16 cellular contexts compared by ENCODE assay signal in genomic region chr17:3574231-3574630, GRCh38. TPM values are rescaled to one million over a fixed set of nuclear protein-coding genes. Genes with fewer than 3 reads are reported as not detected.
DNase-seq lines count a peak whose midpoint lies in the region; ATAC-seq and TF ChIP-seq lines count a peak whose summit lies in the region.
"Had no signal": no experiment of that assay in that cellular context is flagged by ENCODE, and none has a peak within 500 bp of the region (broad histone marks: within the 10 kb centered on the region; RNA-seq: fewer than 3 reads in every experiment).

No MANE protein-coding gene starts in this region.

- H3K36me3 ChIP-seq in breast epithelium (no peaks in the 10 kb centered on the region), RWPE2 (ENCODE audit: low read depth) (no peaks in the 10 kb centered on the region)

- no peaks in the 10 kb centered on the region for H3K27me3 ChIP-seq in breast epithelium
- no peaks in the 10 kb centered on the region for H3K27me3 ChIP-seq in RWPE2 (ENCODE audit: insufficient read depth, poor library complexity, severe bottlenecking)

- POLR2A ChIA-PET in MCF 10A (lab: Yijun Ruan, JAX) = interaction anchor here (1.1 to 2.7 kb wide), 3 partner anchors 12 to 93 kb away, joined by 4 to 10 read pairs (median 5); no protein-coding TSS in a partner anchor
- POLR2A ChIA-PET in activated CD8-positive, alpha-beta T cell treated with anti-CD3 and anti-CD28 coated beads, Interleukin-2, amount 10 ng/mL, durations not matched to agents 7 days and 5 days (lab: Charles Lee) = interaction anchor here (0.5 kb wide), 1 partner anchor 929 kb away, joined by 4 read pairs; no protein-coding TSS in a partner anchor

- no peaks in the 10 kb centered on the region for H3K9me3 Mint-ChIP-seq in MCF 10A (ENCODE audit: unreplicated experiment)
- no peaks in the 10 kb centered on the region for H3K9me3 Mint-ChIP-seq in activated CD8-positive, alpha-beta T cell treated with anti-CD3 and anti-CD28 coated beads, Interleukin-2, amount 10 ng/mL, durations not matched to agents 7 days and 5 days (ENCODE audit: insufficient read depth)
- H3K9me3 Mint-ChIP-seq: HFFc6 had no signal

- peak overlapping the region; percentile 79 for H3K27ac Mint-ChIP-seq in MCF 10A (ENCODE audit: low read depth, unreplicated experiment)
- no peak overlapping the region for H3K27ac Mint-ChIP-seq in activated CD8-positive, alpha-beta T cell treated with anti-CD3 and anti-CD28 coated beads, Interleukin-2, amount 10 ng/mL, durations not matched to agents 7 days and 5 days

- no peaks in the 10 kb centered on the region for H3K27me3 Mint-ChIP-seq in MCF 10A (ENCODE audit: insufficient read depth, unreplicated experiment)
- no peaks in the 10 kb centered on the region for H3K27me3 Mint-ChIP-seq in activated CD8-positive, alpha-beta T cell treated with anti-CD3 and anti-CD28 coated beads, Interleukin-2, amount 10 ng/mL, durations not matched to agents 7 days and 5 days (ENCODE audit: low read depth)

- CTCF ChIA-PET in MCF 10A (lab: Yijun Ruan, JAX) = interaction anchor here (0.5 kb wide), 1 partner anchor 586 kb away, joined by 3 read pairs; no protein-coding TSS in a partner anchor
- CTCF ChIA-PET in activated CD8-positive, alpha-beta T cell treated with anti-CD3 and anti-CD28 coated beads, Interleukin-2, amount 10 ng/mL, durations not matched to agents 7 days and 5 days (lab: Charles Lee) = no interaction called here

- no peak overlapping the region for H3K4me3 Mint-ChIP-seq in MCF 10A (ENCODE audit: unreplicated experiment)
- no peak overlapping the region for H3K4me3 Mint-ChIP-seq in activated CD8-positive, alpha-beta T cell treated with anti-CD3 and anti-CD28 coated beads, Interleukin-2, amount 10 ng/mL, durations not matched to agents 7 days and 5 days
- H3K4me3 Mint-ChIP-seq: CD14-positive monocyte, HFFc6 had no signal

- H3K4me1 ChIP-seq in breast epithelium = no peaks in the 10 kb centered on the region
- H3K4me1 ChIP-seq in RWPE2 (ENCODE audit: insufficient read depth, poor library complexity, severe bottlenecking) = peaks cover 8% of the 10 kb centered on the region

- H3K9me3 ChIP-seq in breast epithelium = no peaks in the 10 kb centered on the region
- no peaks in the 10 kb centered on the region for H3K9me3 ChIP-seq in RWPE2 (ENCODE audit: severe bottlenecking)

- TF ChIP-seq CTCF in MCF 10A (IDR thresholded peaks at IDR 0.05; ENCODE audit: unreplicated experiment) (no peak), breast epithelium (IDR thresholded peaks at IDR 0.05) (no peak), RWPE2 (IDR thresholded peaks at IDR 0.05; ENCODE audit: poor library complexity, severe bottlenecking) (no peak)

- H3K4me3 ChIP-seq in breast epithelium = no peak overlapping the region
- H3K4me3 ChIP-seq in RWPE2 (ENCODE audit: severe bottlenecking) = no peak overlapping the region

- H3K27ac ChIP-seq in breast epithelium = no peak overlapping the region
- H3K27ac ChIP-seq in RWPE2 (ENCODE audit: poor library complexity, severe bottlenecking) = peak overlapping the region; percentile 82
- peak overlapping the region; percentile 95 for H3K27ac ChIP-seq in epithelial cell of prostate
- H3K27ac ChIP-seq: 22Rv1, HL-60 had no signal

- DNase-seq in MCF 10A (ENCODE audit: unreplicated experiment) (no peak), breast epithelium (ENCODE audit: low spot score in 2 of 2) (no peak), RWPE2 (ENCODE audit: low spot score) (peak; percentile 53), epithelial cell of prostate (ENCODE audit: low read depth, low spot score) (no peak), myocyte (ENCODE audit: low read depth) (peak; percentile 66), NCI-H1436 (lab: John Stamatoyannopoulos, UW) (no peak)
- DNase-seq in activated CD8-positive, alpha-beta T cell treated with anti-CD3 and anti-CD28 coated beads, Interleukin-2, amount 10 ng/mL, durations not matched to agents 7 days and 5 days = no peak
- DNase-seq: DMS53, GF-D8, HCEC 1CT, HFFc6 had no signal

- intact Hi-C loops in MCF 10A (cut with micrococcal nuclease) (no loop called here), breast epithelium (cut with DNase I; ENCODE audit: low total_unique reads) (no loop called here)

- no TSS peak for BruUV-seq in MCF 10A (replicated peaks; lab: Mats Ljungman, UMichigan)

- H3K36me3 Mint-ChIP-seq in MCF 10A (ENCODE audit: insufficient read depth, unreplicated experiment) = peaks cover 5% of the 10 kb centered on the region
- peaks cover 2% of the 10 kb centered on the region for H3K36me3 Mint-ChIP-seq in activated CD8-positive, alpha-beta T cell treated with anti-CD3 and anti-CD28 coated beads, Interleukin-2, amount 10 ng/mL, durations not matched to agents 7 days and 5 days (ENCODE audit: low read depth)

- TF ChIP-seq POLR2A in breast epithelium (IDR thresholded peaks at IDR 0.05) = no peak

- H3K4me1 Mint-ChIP-seq in MCF 10A (ENCODE audit: insufficient read depth, unreplicated experiment) = peaks cover 6% of the 10 kb centered on the region
- no peaks in the 10 kb centered on the region for H3K4me1 Mint-ChIP-seq in activated CD8-positive, alpha-beta T cell treated with anti-CD3 and anti-CD28 coated beads, Interleukin-2, amount 10 ng/mL, durations not matched to agents 7 days and 5 days (ENCODE audit: low read depth)

- ATAC-seq in RWPE2 (ENCODE audit: low read depth) (0 out of 3 replicates have a peak, but pooled peaks have one; percentile 8), GM18870 (IDR thresholded peaks at IDR 0.05; ENCODE audit: unreplicated experiment) (no peak)
- no peak for ATAC-seq in activated CD8-positive, alpha-beta T cell treated with anti-CD3 and anti-CD28 coated beads, Interleukin-2, amount 10 ng/mL, durations not matched to agents 7 days and 5 days

RNA-seq across cellular contexts. Expression of gene TRPV3, which starts 16.6 kb away (rescaled TPM):
- total RNA-seq in MCF 10A (2022) (4.4 and 5.4 TPM in 2 replicates), breast epithelium (1 to 10 TPM in 2 of 3 donors, under 1 TPM in 1; 0.98 to 1.1 (median 1.0) TPM), myocyte (0.08 and 0.26 TPM in 2 replicates)
- 0.16 TPM for polyA plus RNA-seq in myocyte (2012)
- total RNA-seq in activated CD8-positive, alpha-beta T cell treated with anti-CD3 and anti-CD28 coated beads, Interleukin-2, amount 10 ng/mL, durations not matched to agents 7 days and 5 days = under 1 TPM; 0.31 to 0.37 TPM
- total RNA-seq: H4 had no signal
- polyA plus RNA-seq: CD14-positive monocyte had no signal

RNA-seq across cellular contexts. Expression of gene TRPV1, which starts 35.0 kb away (rescaled TPM):
- total RNA-seq in MCF 10A (2022) = 2.7 and 5.4 TPM in 2 replicates
- 1 to 10 TPM; 4.9 to 5.9 (median 5.9) TPM for total RNA-seq in breast epithelium
- 0.99 and 1.3 TPM in 2 replicates for total RNA-seq in myocyte
- polyA plus RNA-seq in myocyte (2012) = 1.8 TPM
- total RNA-seq in activated CD8-positive, alpha-beta T cell treated with anti-CD3 and anti-CD28 coated beads, Interleukin-2, amount 10 ng/mL, durations not matched to agents 7 days and 5 days = 1 to 10 TPM; 4.2 to 4.3 TPM
- polyA plus RNA-seq: CD14-positive monocyte had no signal

Comparison
In these comparisons a context has a peak if more than half of its experiments do, and no peak if none do; other contexts are left out.
1. DNase-seq: peak in RWPE2 (single experiment) and myocyte (single experiment); none in MCF 10A (single experiment), breast epithelium (0 of 2), epithelial cell of prostate (single experiment), NCI-H1436 (single experiment) and activated CD8-positive, alpha-beta T cell treated with anti-CD3 and anti-CD28 coated beads, Interleukin-2, amount 10 ng/mL, durations not matched to agents 7 days and 5 days (single experiment).
2. H3K27ac ChIP-seq: peak in RWPE2 (single experiment) and epithelial cell of prostate (single experiment); none in breast epithelium (0 of 2).